Comparison of ENCODE assay signal across 22 cellular contexts in the genomic region with DNA sequence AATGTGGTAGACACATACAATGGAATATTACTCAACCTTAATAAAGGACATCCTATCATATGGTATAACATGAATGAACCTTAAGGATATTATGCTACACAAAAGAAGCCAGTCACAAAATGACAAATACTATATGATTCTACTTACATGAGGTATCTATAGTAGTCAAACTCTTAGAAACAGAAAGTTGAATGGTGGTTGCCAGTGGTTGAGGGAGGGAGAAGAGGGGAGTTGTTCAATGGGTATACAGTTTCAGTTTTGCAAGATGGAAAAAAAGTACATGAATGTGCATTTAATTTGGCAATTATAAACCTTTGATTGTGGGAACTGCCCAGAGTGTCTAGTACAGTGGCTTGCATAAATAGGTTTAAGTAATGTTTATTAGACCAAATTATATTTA.
"Had no signal": no experiment of that assay in that cellular context is flagged by ENCODE, and none has a peak within 500 bp of the region (broad histone marks: within the 10 kb centered on the region; RNA-seq: fewer than 3 reads in every experiment).

No MANE protein-coding gene starts in this region.

- FAIRE-seq: colon, TTC549 had no signal

- H3K4me1 Mint-ChIP-seq: activated B cell treated with CpG ODN at 0.5 μM for 24 hours; activated CD4-positive, alpha-beta memory T cell treated with anti-CD3 and anti-CD28 coated beads, Interleukin-2, amount 10 ng/mL, durations not matched to agents 7 days and 5 days; T-helper 17 cell had no signal

- ATAC-seq: activated naive CD4-positive, alpha-beta T cell treated with anti-CD3 and anti-CD28 coated beads, Interleukin-2, amount 50 U/mL, for 72 hours; T-helper 17 cell had no signal

- H3K27ac ChIP-seq: PC-9 had no signal

- H2AFZ ChIP-seq: PC-9 had no signal

- H3K4me3 ChIP-seq: PC-9 had no signal

- H3K4me3 Mint-ChIP-seq: activated B cell treated with CpG ODN at 0.5 μM for 24 hours; activated CD4-positive, alpha-beta memory T cell treated with anti-CD3 and anti-CD28 coated beads, Interleukin-2, amount 10 ng/mL, durations not matched to agents 7 days and 5 days; activated T-cell treated with anti-CD3 and anti-CD28 coated beads, Interleukin-2, amount 50 U/mL, for 24 hours; dendritic cell treated with granulocyte-macrophage colony-stimulating factor and Interleukin-4, amounts not matched to agents 40 ng/mL and 50 ng/mL, for 4 days; T-helper 17 cell had no signal

- DNase-seq: activated B cell treated with CpG ODN at 0.5 μM for 24 hours; activated CD4-positive, alpha-beta memory T cell treated with anti-CD3 and anti-CD28 coated beads, Interleukin-2, amount 10 ng/mL, durations not matched to agents 7 days and 5 days; activated CD4-positive, alpha-beta T cell treated with anti-CD3 and anti-CD28 coated beads for 1 hour; activated CD4-positive, alpha-beta T cell treated with anti-CD3 and anti-CD28 coated beads, Interleukin-2, amount 50 U/mL, for 1 hour; activated effector memory CD4-positive, alpha-beta T cell treated with anti-CD3 and anti-CD28 coated beads, Interleukin-2, amount 50 U/mL, for 16 hours; activated naive CD4-positive, alpha-beta T cell treated with Interleukin-2 at 50 U/mL for 16 hours; activated T-cell treated with anti-CD3 and anti-CD28 coated beads, Interleukin-2, amount 50 U/mL, for 24 hours; cerebellar nuclear complex; MV-4-11; NCI-H1092 treated with DMSO at 0.1 percent for 48 hours; NCI-H1417 treated with DMSO at 0.1 percent for 48 hours; NCI-H1694; NCI-H2029 treated with DMSO at 0.1 percent for 48 hours; NCI-H524; PC-9; SHP77 treated with DMSO at 0.1 percent for 48 hours; T-helper 17 cell; T-helper 9 cell had no signal

- H3K36me3 Mint-ChIP-seq: activated naive CD4-positive, alpha-beta T cell treated with anti-CD3 and anti-CD28 coated beads, Interleukin-2, amount 50 U/mL, for 72 hours had no signal

- H3K9me3 Mint-ChIP-seq: activated CD4-positive, alpha-beta memory T cell treated with anti-CD3 and anti-CD28 coated beads, Interleukin-2, amount 10 ng/mL, durations not matched to agents 7 days and 5 days; dendritic cell treated with granulocyte-macrophage colony-stimulating factor and Interleukin-4, amounts not matched to agents 40 ng/mL and 50 ng/mL, for 4 days had no signal

- H3K4me2 ChIP-seq: PC-9 had no signal

- H3K27ac Mint-ChIP-seq: activated B cell treated with CpG ODN at 0.5 μM for 24 hours; activated CD4-positive, alpha-beta memory T cell treated with anti-CD3 and anti-CD28 coated beads, Interleukin-2, amount 10 ng/mL, durations not matched to agents 7 days and 5 days; activated naive CD4-positive, alpha-beta T cell treated with anti-CD3 and anti-CD28 coated beads, Interleukin-2, amount 50 U/mL, for 72 hours; activated T-cell treated with anti-CD3 and anti-CD28 coated beads, Interleukin-2, amount 50 U/mL, for 24 hours; dendritic cell treated with granulocyte-macrophage colony-stimulating factor and Interleukin-4, amounts not matched to agents 40 ng/mL and 50 ng/mL, for 4 days; T-helper 17 cell had no signal

- H3K27me3 Mint-ChIP-seq: activated B cell treated with CpG ODN at 0.5 μM for 24 hours; activated CD4-positive, alpha-beta memory T cell treated with anti-CD3 and anti-CD28 coated beads, Interleukin-2, amount 10 ng/mL, durations not matched to agents 7 days and 5 days; activated T-cell treated with anti-CD3 and anti-CD28 coated beads, Interleukin-2, amount 50 U/mL, for 24 hours; T-helper 17 cell had no signal
